8 cellular contexts compared by ENCODE assay signal in the genomic region with DNA sequence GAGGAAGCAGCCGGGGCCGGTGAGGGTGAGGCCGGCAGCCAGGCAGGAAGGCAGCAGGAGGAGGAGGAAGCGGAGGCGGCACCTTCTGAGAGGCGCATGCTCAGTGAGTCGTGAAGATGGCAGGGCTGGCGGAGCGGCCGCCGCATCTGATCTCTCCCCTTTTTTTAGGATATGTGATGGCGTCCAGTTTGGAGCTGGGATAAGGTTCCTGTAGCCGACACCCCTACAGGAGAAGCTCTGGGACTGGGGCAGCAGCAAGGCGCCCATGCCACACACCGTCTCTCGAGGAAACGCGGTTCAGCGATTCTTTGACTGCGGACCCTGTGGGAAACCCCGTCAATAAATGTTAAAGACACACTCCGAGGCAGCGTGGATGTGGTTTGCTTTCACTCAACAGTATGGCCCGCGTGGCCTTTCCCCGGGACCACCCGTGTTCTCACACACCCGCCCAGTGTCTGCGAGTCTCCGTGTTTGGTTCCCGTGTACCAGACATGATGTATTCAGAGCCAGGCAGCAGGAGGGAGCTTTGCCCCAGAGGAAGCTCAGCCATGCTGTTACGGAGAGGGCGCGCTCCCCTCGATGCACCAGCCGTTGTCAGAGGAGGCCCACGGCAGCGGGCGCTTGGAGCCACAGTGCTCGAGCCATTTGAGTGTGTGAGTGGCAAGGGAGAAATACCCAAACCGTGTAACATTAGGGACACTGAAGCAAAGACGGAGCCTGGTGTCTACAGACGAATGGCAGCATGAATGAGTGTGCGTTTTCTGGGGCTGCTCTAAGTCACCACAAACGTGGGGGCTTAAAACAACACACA. TPM values are rescaled to one million over a fixed set of nuclear protein-coding genes. Genes with fewer than 3 reads are reported as not detected.
DNase-seq lines count a peak whose midpoint lies in the region; ATAC-seq and TF ChIP-seq lines count a peak whose summit lies in the region.

No MANE protein-coding gene starts in this region.

- TF ChIP-seq POLR2A in GM19193 (IDR thresholded peaks at IDR 0.05; ENCODE audit: extremely low read depth, insufficient read depth, insufficient read length) = peak; percentile 58

- 91% methylated on average over 44 of the region's 45 CpGs for WGBS in hepatocyte (ENCODE audit: low lambda C conversion rate, missing lambda C conversion rate)

- H3K4me1 ChIP-seq in hepatocyte (ENCODE audit: insufficient read depth) = no peaks in the 10 kb centered on the region

- H3K4me2 ChIP-seq in hepatocyte = no peak overlapping the region

- no peaks in the 10 kb centered on the region for H3K9me3 ChIP-seq in hepatocyte (ENCODE audit: low read depth)

- H3K36me3 ChIP-seq in hepatocyte (replicated peaks; ENCODE audit: insufficient read depth, low read depth) = no peaks in the 10 kb centered on the region

- H3K9me2 ChIP-seq in hepatocyte (replicated peaks; ENCODE audit: insufficient read depth) = no peaks in the 10 kb centered on the region

- no peak overlapping the region for H2AFZ ChIP-seq in hepatocyte

- intact Hi-C loops in sciatic nerve (cut with DNase I) = loop anchor here (5.0 kb wide), 1 partner anchor 81 kb away; no protein-coding TSS in a partner anchor

- TF ChIP-seq CTCF in hepatocyte (IDR thresholded peaks at IDR 0.05; ENCODE audit: poor library complexity) = no peak

- DNase-seq in activated CD4-positive, CD25-positive, alpha-beta regulatory T cell treated with anti-CD3 and anti-CD28 coated beads, Interleukin-2, amount 50 U/mL, for 16 hours (ENCODE audit: low read depth, low spot score) = peak; percentile 34
- DNase-seq in cerebellum (ENCODE audit: low spot score) (peak; percentile 68), sciatic nerve (ENCODE audit: low spot score) (peak; percentile 76), NOMO-1 treated with dmso at 0.1 percent for 144 hours (lab: John Stamatoyannopoulos, UW; ENCODE audit: unreplicated experiment) (no peak), hepatocyte (ENCODE audit: low spot score) (no peak)

- ATAC-seq in sciatic nerve (peak; percentile 45), GM18873 (IDR thresholded peaks at IDR 0.05; ENCODE audit: low FRiP score, unreplicated experiment) (no peak), HG03469 (IDR thresholded peaks at IDR 0.05; ENCODE audit: unreplicated experiment) (no peak)

- H3K79me2 ChIP-seq in hepatocyte = peaks cover 2% of the 10 kb centered on the region

- no peak overlapping the region for H3K27ac ChIP-seq in hepatocyte

- H4K20me1 ChIP-seq in hepatocyte (ENCODE audit: insufficient read depth, poor library complexity, severe bottlenecking) = peaks cover 2% of the 10 kb centered on the region

- H3K27me3 ChIP-seq in hepatocyte = no peaks in the 10 kb centered on the region

- H3K4me3 ChIP-seq in hepatocyte = no peak overlapping the region

RNA-seq across cellular contexts. Expression of gene PARVB, which starts 27.7 kb away (rescaled TPM):
- 5.1 TPM for total RNA-seq in cerebellum
- 38.2 TPM for total RNA-seq in sciatic nerve
- 8.0 and 10.2 TPM in 2 replicates for total RNA-seq in hepatocyte
- 11.2 and 13.9 TPM in 2 replicates for polyA plus RNA-seq in hepatocyte

RNA-seq across cellular contexts. Expression of gene SAMM50, which starts 41.1 kb away (rescaled TPM):
- total RNA-seq in cerebellum = 29.1 TPM
- total RNA-seq in sciatic nerve = 28.0 TPM
- total RNA-seq in hepatocyte = 37.6 and 52.7 TPM in 2 replicates
- polyA plus RNA-seq in hepatocyte = 48.2 and 53.5 TPM in 2 replicates

Comparison
In these comparisons a context has a peak if more than half of its experiments do, and no peak if none do; other contexts are left out.
1. DNase-seq: peak in activated CD4-positive, CD25-positive, alpha-beta regulatory T cell treated with anti-CD3 and anti-CD28 coated beads, Interleukin-2, amount 50 U/mL, for 16 hours (single experiment), cerebellum (single experiment) and sciatic nerve (single experiment); none in NOMO-1 treated with dmso at 0.1 percent for 144 hours (single experiment) and hepatocyte (single experiment).